In genomic region chr17:47803201-47803600, GRCh38 we compare ENCODE assay signal across 18 cellular contexts. TPM values are rescaled to one million over a fixed set of nuclear protein-coding genes. Genes with fewer than 3 reads are reported as not detected.
DNase-seq lines count a peak whose midpoint lies in the region; ATAC-seq, FAIRE-seq and TF ChIP-seq lines count a peak whose summit lies in the region.
"Had no signal": no experiment of that assay in that cellular context is flagged by ENCODE, and none has a peak within 500 bp of the region (broad histone marks: within the 10 kb centered on the region; RNA-seq: fewer than 3 reads in every experiment).

No MANE protein-coding gene starts in this region.

- H3K27me3 ChIP-seq in suprapubic skin = peaks cover 4% of the 10 kb centered on the region

- no peak overlapping the region for H3K4me3 Mint-ChIP-seq in activated CD8-positive, alpha-beta memory T cell treated with anti-CD3 and anti-CD28 coated beads, Interleukin-2, amount 10 ng/mL, durations not matched to agents 7 days and 5 days
- no peak overlapping the region for H3K4me3 Mint-ChIP-seq in stimulated activated naive B cell treated with anti-CD40 and anti-IgM and Interleukin-4, amounts not matched to agents 10 μg/mL and 1 μg/mL and 100 μg/mL, for 72 hours
- H3K4me3 Mint-ChIP-seq: B cell; CD4-positive, alpha-beta T cell; GM23338 had no signal

- TF ChIP-seq CTCF in suprapubic skin (IDR thresholded peaks at IDR 0.05) = no peak

- no peaks in the 10 kb centered on the region for H3K9me3 Mint-ChIP-seq in activated CD8-positive, alpha-beta memory T cell treated with anti-CD3 and anti-CD28 coated beads, Interleukin-2, amount 10 ng/mL, durations not matched to agents 7 days and 5 days (ENCODE audit: low read depth)
- H3K9me3 Mint-ChIP-seq in stimulated activated naive B cell treated with anti-CD40 and anti-IgM and Interleukin-4, amounts not matched to agents 10 μg/mL and 1 μg/mL and 100 μg/mL, for 72 hours = no peaks in the 10 kb centered on the region
- H3K9me3 Mint-ChIP-seq: CD4-positive, alpha-beta T cell; GM23338 had no signal

- peak; percentile 72 for FAIRE-seq in HTR-8/SVneo (lab: Jason Lieb, UNC)
- FAIRE-seq: GM18507 had no signal

- no peak overlapping the region for H3K27ac ChIP-seq in suprapubic skin

- peaks cover 6% of the 10 kb centered on the region for H3K36me3 Mint-ChIP-seq in activated CD8-positive, alpha-beta memory T cell treated with anti-CD3 and anti-CD28 coated beads, Interleukin-2, amount 10 ng/mL, durations not matched to agents 7 days and 5 days
- H3K36me3 Mint-ChIP-seq in stimulated activated naive B cell treated with anti-CD40 and anti-IgM and Interleukin-4, amounts not matched to agents 10 μg/mL and 1 μg/mL and 100 μg/mL, for 72 hours = peaks cover 16 to 18% of the 10 kb centered on the region in 2 donors

- CTCF ChIA-PET in activated CD8-positive, alpha-beta memory T cell treated with anti-CD3 and anti-CD28 coated beads, Interleukin-2, amount 10 ng/mL, durations not matched to agents 7 days and 5 days (lab: Charles Lee) = interaction anchor here (0.8 to 4.3 kb wide), 5 partner anchors 10 to 138 kb away, joined by 3 to 21 read pairs (median 10); partner anchors contain the start of gene TBX21

- H3K4me1 Mint-ChIP-seq in activated CD8-positive, alpha-beta memory T cell treated with anti-CD3 and anti-CD28 coated beads, Interleukin-2, amount 10 ng/mL, durations not matched to agents 7 days and 5 days = no peaks in the 10 kb centered on the region
- peaks cover 0 to 3% of the 10 kb centered on the region in 2 donors for H3K4me1 Mint-ChIP-seq in stimulated activated naive B cell treated with anti-CD40 and anti-IgM and Interleukin-4, amounts not matched to agents 10 μg/mL and 1 μg/mL and 100 μg/mL, for 72 hours
- H3K4me1 Mint-ChIP-seq: GM23338 had no signal

- no peak for TF ChIP-seq POLR2A in suprapubic skin (IDR thresholded peaks at IDR 0.05)

- H3K4me1 ChIP-seq in suprapubic skin = no peaks in the 10 kb centered on the region

- ATAC-seq in activated CD8-positive, alpha-beta memory T cell treated with anti-CD3 and anti-CD28 coated beads, Interleukin-2, amount 10 ng/mL, durations not matched to agents 7 days and 5 days = no peak
- ATAC-seq in left lobe of liver = no peak
- no peak for ATAC-seq in HG02678 (IDR thresholded peaks at IDR 0.05; ENCODE audit: unreplicated experiment)
- ATAC-seq in stimulated activated naive B cell treated with anti-CD40 and anti-IgM and Interleukin-4, amounts not matched to agents 10 μg/mL and 1 μg/mL and 100 μg/mL, for 72 hours (replicated peaks) = no peak

- no peak for TF ChIP-seq EP300 in suprapubic skin (IDR thresholded peaks at IDR 0.05)

- no peak overlapping the region for H3K27ac Mint-ChIP-seq in activated CD8-positive, alpha-beta memory T cell treated with anti-CD3 and anti-CD28 coated beads, Interleukin-2, amount 10 ng/mL, durations not matched to agents 7 days and 5 days
- no peak overlapping the region for H3K27ac Mint-ChIP-seq in stimulated activated naive B cell treated with anti-CD40 and anti-IgM and Interleukin-4, amounts not matched to agents 10 μg/mL and 1 μg/mL and 100 μg/mL, for 72 hours
- H3K27ac Mint-ChIP-seq: B cell; CD4-positive, alpha-beta T cell; GM23338 had no signal

- H3K27me3 Mint-ChIP-seq in activated CD8-positive, alpha-beta memory T cell treated with anti-CD3 and anti-CD28 coated beads, Interleukin-2, amount 10 ng/mL, durations not matched to agents 7 days and 5 days = no peaks in the 10 kb centered on the region
- H3K27me3 Mint-ChIP-seq in stimulated activated naive B cell treated with anti-CD40 and anti-IgM and Interleukin-4, amounts not matched to agents 10 μg/mL and 1 μg/mL and 100 μg/mL, for 72 hours = no peaks in the 10 kb centered on the region
- H3K27me3 Mint-ChIP-seq: B cell; CD4-positive, alpha-beta T cell had no signal

- H3K4me3 ChIP-seq in suprapubic skin = no peak overlapping the region
- H3K4me3 ChIP-seq: GM12878, GM23338 had no signal

- WGBS in suprapubic skin = 86% methylated on average over 5 of the region's 5 CpGs

- H3K36me3 ChIP-seq in suprapubic skin = peaks cover 10% of the 10 kb centered on the region

- DNase-seq in activated CD8-positive, alpha-beta memory T cell treated with anti-CD3 and anti-CD28 coated beads, Interleukin-2, amount 50 U/mL, for 48 hours = peak; percentile 34
- DNase-seq in activated CD8-positive, alpha-beta memory T cell treated with anti-CD3 and anti-CD28 coated beads, Interleukin-2, amount 10 ng/mL, durations not matched to agents 7 days and 5 days = no peak
- no peak for DNase-seq in HTR-8/SVneo (ENCODE audit: insufficient read length, low spot score)
- peak; percentile 27 for DNase-seq in left lobe of liver (ENCODE audit: low spot score)
- peak; percentile 37 to 50 for DNase-seq in suprapubic skin (ENCODE audit: low spot score in 2 of 2)
- no peak for DNase-seq in SKM-1 (lab: John Stamatoyannopoulos, UW; ENCODE audit: unreplicated experiment)
- DNase-seq in stimulated activated naive B cell treated with anti-CD40 and anti-IgM and Interleukin-4, amounts not matched to agents 10 μg/mL and 1 μg/mL and 100 μg/mL, for 72 hours = no peak
- DNase-seq: ACHN; C1 segment of cervical spinal cord; Calu3; CD4-positive, alpha-beta T cell; DMS79 had no signal

- H3K9me3 ChIP-seq in suprapubic skin = no peaks in the 10 kb centered on the region

RNA-seq across cellular contexts. Expression of gene OSBPL7, which starts 18.4 kb away (rescaled TPM):
- 10 to 100 TPM; 30.3 to 47.8 TPM for total RNA-seq in activated CD8-positive, alpha-beta memory T cell treated with anti-CD3 and anti-CD28 coated beads, Interleukin-2, amount 10 ng/mL, durations not matched to agents 7 days and 5 days
- total RNA-seq in left lobe of liver = 1.0 TPM
- 1 to 10 TPM; 1.3 to 2.0 (median 1.6) TPM for total RNA-seq in suprapubic skin

RNA-seq across cellular contexts. Expression of gene MRPL10, which starts 28.1 kb away (rescaled TPM):
- total RNA-seq in activated CD8-positive, alpha-beta memory T cell treated with anti-CD3 and anti-CD28 coated beads, Interleukin-2, amount 10 ng/mL, durations not matched to agents 7 days and 5 days = 10 to 100 TPM; 54.4 to 64.9 TPM
- total RNA-seq in left lobe of liver (16.4 TPM), suprapubic skin (10 to 100 TPM; 27.7 to 33.8 (median 31.2) TPM)

RNA-seq across cellular contexts. Expression of gene LRRC46, which starts 28.3 kb away (rescaled TPM):
- under 1 TPM; 0.14 to 0.44 TPM for total RNA-seq in activated CD8-positive, alpha-beta memory T cell treated with anti-CD3 and anti-CD28 coated beads, Interleukin-2, amount 10 ng/mL, durations not matched to agents 7 days and 5 days
- total RNA-seq in left lobe of liver (0.40 TPM), suprapubic skin (not detected)
- total RNA-seq: G401 had no signal

RNA-seq across cellular contexts. Expression of gene SCRN2, which starts 37.9 kb away (rescaled TPM):
- 10 to 100 TPM; 28.1 to 33.8 TPM for total RNA-seq in activated CD8-positive, alpha-beta memory T cell treated with anti-CD3 and anti-CD28 coated beads, Interleukin-2, amount 10 ng/mL, durations not matched to agents 7 days and 5 days
- 28.4 TPM for total RNA-seq in left lobe of liver
- 10 to 100 TPM; 22.3 to 46.4 (median 34.7) TPM for total RNA-seq in suprapubic skin

RNA-seq across cellular contexts. Expression of gene SP6, which starts 47.8 kb away (rescaled TPM):
- under 1 TPM in 1 of 2 experiments, not detected in 1; 0.12 TPM for total RNA-seq in activated CD8-positive, alpha-beta memory T cell treated with anti-CD3 and anti-CD28 coated beads, Interleukin-2, amount 10 ng/mL, durations not matched to agents 7 days and 5 days
- total RNA-seq in left lobe of liver = 0.08 TPM
- total RNA-seq in suprapubic skin = 10 to 100 TPM in 3 of 4 donors, 1 to 10 TPM in 1; 6.6 to 29.3 (median 19.9) TPM
- total RNA-seq: B cell, GM12878 had no signal

Comparison
In these comparisons a context has a peak if more than half of its experiments do, and no peak if none do; other contexts are left out.
1. DNase-seq: peak in activated CD8-positive, alpha-beta memory T cell treated with anti-CD3 and anti-CD28 coated beads, Interleukin-2, amount 50 U/mL, for 48 hours (single experiment), left lobe of liver (single experiment) and suprapubic skin (2 of 2); none in activated CD8-positive, alpha-beta memory T cell treated with anti-CD3 and anti-CD28 coated beads, Interleukin-2, amount 10 ng/mL, durations not matched to agents 7 days and 5 days (single experiment), HTR-8/SVneo (single experiment), SKM-1 (single experiment) and stimulated activated naive B cell treated with anti-CD40 and anti-IgM and Interleukin-4, amounts not matched to agents 10 μg/mL and 1 μg/mL and 100 μg/mL, for 72 hours (single experiment).
2. RNA of gene OSBPL7, which starts 18.4 kb away (total RNA-seq): 30.3 to 47.8 TPM in activated CD8-positive, alpha-beta memory T cell treated with anti-CD3 and anti-CD28 coated beads, Interleukin-2, amount 10 ng/mL, durations not matched to agents 7 days and 5 days; 1.3 to 2.0 TPM in suprapubic skin and 1.0 TPM in left lobe of liver (single experiment); every median in the first group is over 10 times any median in the second.